ENCODE assay signal across 14 cellular contexts in the genomic region with DNA sequence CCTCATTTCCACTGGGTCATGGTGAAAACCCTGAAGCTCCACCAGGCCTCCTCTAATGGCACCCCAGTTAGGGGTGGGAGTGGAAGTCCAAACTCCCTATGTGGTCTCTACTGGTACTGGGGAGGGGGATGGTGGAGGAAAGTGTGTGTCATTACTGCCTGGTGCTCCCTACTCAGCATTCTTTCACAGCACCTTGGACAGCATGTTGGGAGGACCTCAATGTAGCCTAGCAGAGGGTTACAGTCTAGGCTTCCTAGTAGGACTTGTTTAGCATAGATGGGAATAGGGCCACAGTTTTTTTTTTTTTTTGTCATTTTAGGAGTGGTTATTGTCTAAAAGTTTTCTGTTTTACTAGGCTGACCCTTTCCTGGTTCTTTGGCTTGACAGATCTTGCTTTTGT. TPM values are rescaled to one million over a fixed set of nuclear protein-coding genes. Genes with fewer than 3 reads are reported as not detected.
DNase-seq lines count a peak whose midpoint lies in the region; ATAC-seq, FAIRE-seq and TF ChIP-seq lines count a peak whose summit lies in the region.
"Had no signal": no experiment of that assay in that cellular context is flagged by ENCODE, and none has a peak within 500 bp of the region (broad histone marks: within the 10 kb centered on the region; RNA-seq: fewer than 3 reads in every experiment).

No MANE protein-coding gene starts in this region.

- no peaks in the 10 kb centered on the region for H3K4me1 ChIP-seq in A549
- peaks cover 17% of the 10 kb centered on the region for H3K4me1 ChIP-seq in DND-41 (ENCODE audit: insufficient read depth, low read length)
- H3K4me1 ChIP-seq in mesenchymal stem cell (ENCODE audit: control insufficient read depth, insufficient read depth, low read depth, low read length) = no peaks in the 10 kb centered on the region
- no peaks in the 10 kb centered on the region for H3K4me1 ChIP-seq in heart right ventricle
- H3K4me1 ChIP-seq in transverse colon = no peaks in the 10 kb centered on the region
- H3K4me1 ChIP-seq: BLaER1 had no signal

- FAIRE-seq in A549 (lab: Jason Lieb, UNC) = no peak
- FAIRE-seq: GM12878 had no signal

- TF ChIP-seq EP300 in A549 (IDR thresholded peaks at IDR 0.05) (no peak), transverse colon (IDR thresholded peaks at IDR 0.05; ENCODE audit: low read depth) (no peak)

- H3K9ac ChIP-seq in DND-41 (ENCODE audit: low read depth, low read length) (no peak overlapping the region), mesenchymal stem cell (ENCODE audit: low read length) (no peak overlapping the region)
- H3K9ac ChIP-seq: BLaER1, KMS-11 had no signal

- TF ChIP-seq POLR2A in A549 (IDR thresholded peaks at IDR 0.05; ENCODE audit: low read length) (no peak), transverse colon (IDR thresholded peaks at IDR 0.05) (no peak)

- no peak overlapping the region for H2BK12ac ChIP-seq in mesenchymal stem cell (ENCODE audit: low read length in 2 of 2)

- no peak overlapping the region for H3K18ac ChIP-seq in mesenchymal stem cell (ENCODE audit: low read depth in 1 of 2, low read length in 2 of 2)

- intact Hi-C loops in heart right ventricle (cut with DNase I) (no loop called here), transverse colon (cut with DNase I; ENCODE audit: low total_unique reads) (no loop called here)

- ATAC-seq in A549 (no peak), DND-41 (ENCODE audit: insufficient read depth, low read depth) (peak; percentile 66; the same call in 2 of the 3 replicates), heart right ventricle (no peak)
- ATAC-seq in activated T-helper 17 cell treated with anti-CD3 and anti-CD28 coated beads, Interleukin-2, amount 50 U/mL, for 72 hours (replicated peaks) = peak; percentile 6
- ATAC-seq: GM12878 had no signal

- CTCF ChIA-PET in A549 (lab: Yijun Ruan, JAX) = interaction anchor here (1.5 kb wide), 1 partner anchor 33 kb away, joined by 3 read pairs; no protein-coding TSS in a partner anchor

- H2BK15ac ChIP-seq in mesenchymal stem cell (ENCODE audit: low read depth, poor library complexity, severe bottlenecking) = no peak overlapping the region

- no peak overlapping the region for H3K4me3 Mint-ChIP-seq in activated T-helper 17 cell treated with anti-CD3 and anti-CD28 coated beads, Interleukin-2, amount 50 U/mL, for 72 hours
- peak overlapping the region; percentile 41 to 67 (median 51) for H3K4me3 Mint-ChIP-seq in immature natural killer cell

- peaks cover 13% of the 10 kb centered on the region for H3K4me1 Mint-ChIP-seq in activated T-helper 17 cell treated with anti-CD3 and anti-CD28 coated beads, Interleukin-2, amount 50 U/mL, for 72 hours
- peaks cover 21 to 26% of the 10 kb centered on the region in 2 donors for H3K4me1 Mint-ChIP-seq in immature natural killer cell

- H3K27ac ChIP-seq in A549 = no peak overlapping the region
- peak overlapping the region; percentile 11; the same call in 1 of the 2 replicates for H3K27ac ChIP-seq in DND-41 (ENCODE audit: low read length)
- H3K27ac ChIP-seq in mesenchymal stem cell (ENCODE audit: low read length, poor library complexity, severe bottlenecking) = no peak overlapping the region
- no peak overlapping the region for H3K27ac ChIP-seq in heart right ventricle
- H3K27ac ChIP-seq in transverse colon = no peak overlapping the region
- H3K27ac ChIP-seq: BLaER1, KMS-11 had no signal

- H2AFZ ChIP-seq in DND-41 (ENCODE audit: low read depth, low read length) = no peak overlapping the region
- no peak overlapping the region for H2AFZ ChIP-seq in mesenchymal stem cell (ENCODE audit: low read depth, low read length)

- no peaks in the 10 kb centered on the region for H3K79me2 ChIP-seq in DND-41 (ENCODE audit: insufficient read depth, low read length)

- DNase-seq in A549 (ENCODE audit: low read depth in 1 of 2, low spot score in 1 of 2) = no peak
- no peak for DNase-seq in DND-41
- DNase-seq in immature natural killer cell = no peak
- DNase-seq in mesenchymal stem cell = no peak
- DNase-seq in heart right ventricle = no peak
- no peak for DNase-seq in transverse colon
- DNase-seq in amniotic stem cell (lab: John Stamatoyannopoulos, UW) = no peak
- DNase-seq: AML-193, DMS53, HCEC 1CT had no signal

- no peaks in the 10 kb centered on the region for H3K9me3 ChIP-seq in A549
- no peaks in the 10 kb centered on the region for H3K9me3 ChIP-seq in DND-41 (ENCODE audit: insufficient read depth, low read length, severe bottlenecking)
- no peaks in the 10 kb centered on the region for H3K9me3 ChIP-seq in mesenchymal stem cell (ENCODE audit: control insufficient read depth, low read length)
- H3K9me3 ChIP-seq in heart right ventricle = no peaks in the 10 kb centered on the region
- no peaks in the 10 kb centered on the region for H3K9me3 ChIP-seq in transverse colon
- H3K9me3 ChIP-seq: BLaER1 had no signal

- H3K27me3 Mint-ChIP-seq in activated T-helper 17 cell treated with anti-CD3 and anti-CD28 coated beads, Interleukin-2, amount 50 U/mL, for 72 hours = no peaks in the 10 kb centered on the region
- H3K27me3 Mint-ChIP-seq in immature natural killer cell (ENCODE audit: low read depth in 3 of 3) = peaks cover 0 to 5% (median 3%) of the 10 kb centered on the region in 3 donors

- no peaks in the 10 kb centered on the region for H4K20me1 ChIP-seq in DND-41 (ENCODE audit: insufficient read depth, low read length)
- H4K20me1 ChIP-seq: BLaER1 had no signal

- H4K8ac ChIP-seq in mesenchymal stem cell (ENCODE audit: low read length) = no peak overlapping the region

- no peak overlapping the region for H3K4ac ChIP-seq in mesenchymal stem cell (ENCODE audit: low read depth in 1 of 2, low read length in 2 of 2)

- in situ Hi-C loops in transverse colon (cut with MboI; ENCODE audit: low pct_ligation_motif_present in 1 of 4, low pct_unique_long_range_greater_than_20kb in 1 of 4, low sequenced_read_pairs in 3 of 4) = no loop called here

- no peak overlapping the region for H3K27ac Mint-ChIP-seq in activated T-helper 17 cell treated with anti-CD3 and anti-CD28 coated beads, Interleukin-2, amount 50 U/mL, for 72 hours
- peak overlapping the region in 2 of 6 donors; percentile 31 to 82 for H3K27ac Mint-ChIP-seq in immature natural killer cell

- no peak overlapping the region for H3K4me3 ChIP-seq in A549
- no peak overlapping the region for H3K4me3 ChIP-seq in DND-41 (ENCODE audit: low read depth in 1 of 2, low read length in 2 of 2)
- no peak overlapping the region for H3K4me3 ChIP-seq in mesenchymal stem cell (ENCODE audit: insufficient read depth in 1 of 2, low read depth in 1 of 2, low read length in 2 of 2)
- no peak overlapping the region for H3K4me3 ChIP-seq in heart right ventricle
- H3K4me3 ChIP-seq in transverse colon = no peak overlapping the region
- H3K4me3 ChIP-seq: BLaER1, GM12878 had no signal

- no peaks in the 10 kb centered on the region for H3K9me3 Mint-ChIP-seq in activated T-helper 17 cell treated with anti-CD3 and anti-CD28 coated beads, Interleukin-2, amount 50 U/mL, for 72 hours
- no peaks in the 10 kb centered on the region for H3K9me3 Mint-ChIP-seq in immature natural killer cell

- H4K91ac ChIP-seq in mesenchymal stem cell (ENCODE audit: low read length) = no peak overlapping the region

- H2BK5ac ChIP-seq in mesenchymal stem cell (ENCODE audit: low read depth, low read length, poor library complexity, severe bottlenecking) = no peak overlapping the region

- no peak overlapping the region for H2AK5ac ChIP-seq in mesenchymal stem cell (ENCODE audit: low read length, severe bottlenecking)

- POLR2A ChIA-PET in A549 (lab: Yijun Ruan, JAX) = no interaction called here

- no peaks in the 10 kb centered on the region for H3K79me1 ChIP-seq in mesenchymal stem cell (replicated peaks; ENCODE audit: low read length, poor library complexity, severe bottlenecking)

- H2BK120ac ChIP-seq in mesenchymal stem cell (ENCODE audit: low read depth, low read length) = no peak overlapping the region

- no peak overlapping the region for H3K4me2 ChIP-seq in A549
- no peak overlapping the region for H3K4me2 ChIP-seq in DND-41 (ENCODE audit: insufficient read depth, low read length)
- H3K4me2 ChIP-seq in mesenchymal stem cell (ENCODE audit: low read length, poor library complexity, severe bottlenecking) = no peak overlapping the region
- H3K4me2 ChIP-seq: BLaER1, KMS-11 had no signal

- H3K36me3 ChIP-seq in DND-41 (ENCODE audit: insufficient read depth, low read length) (no peaks in the 10 kb centered on the region), mesenchymal stem cell (ENCODE audit: control insufficient read depth in 1 of 2, insufficient read depth in 2 of 2, low read depth in 1 of 2, low read length in 2 of 2) (no peaks in the 10 kb centered on the region), heart right ventricle (no peaks in the 10 kb centered on the region), transverse colon (no peaks in the 10 kb centered on the region)
- H3K36me3 ChIP-seq: BLaER1 had no signal

- H3K23ac ChIP-seq in mesenchymal stem cell (ENCODE audit: low read length in 2 of 2) = no peak overlapping the region

- TF ChIP-seq RAD21 in A549 (conservative IDR thresholded peaks at IDR 0.05 in 1 of 2, IDR thresholded peaks at IDR 0.05 in 1 of 2) = no peak

- no peaks in the 10 kb centered on the region for H3K27me3 ChIP-seq in DND-41 (ENCODE audit: insufficient read depth, low read length, poor library complexity)
- no peaks in the 10 kb centered on the region for H3K27me3 ChIP-seq in mesenchymal stem cell (ENCODE audit: control insufficient read depth in 1 of 2, insufficient read depth in 1 of 2, low read length in 2 of 2)
- no peaks in the 10 kb centered on the region for H3K27me3 ChIP-seq in heart right ventricle
- H3K27me3 ChIP-seq in transverse colon = no peaks in the 10 kb centered on the region
- H3K27me3 ChIP-seq: BLaER1 had no signal

- no peak overlapping the region for H3K14ac ChIP-seq in mesenchymal stem cell (ENCODE audit: low read length in 2 of 2)

- no peak for TF ChIP-seq CTCF in A549 (IDR thresholded peaks at IDR 0.05)
- TF ChIP-seq CTCF in DND-41 (IDR thresholded peaks at IDR 0.05; ENCODE audit: borderline replicate concordance, extremely low read depth, low read length, poor library complexity, severe bottlenecking) = no peak
- no peak for TF ChIP-seq CTCF in heart right ventricle (IDR thresholded peaks at IDR 0.05)
- no peak for TF ChIP-seq CTCF in transverse colon (IDR thresholded peaks at IDR 0.05)

- no peaks in the 10 kb centered on the region for H3K36me3 Mint-ChIP-seq in activated T-helper 17 cell treated with anti-CD3 and anti-CD28 coated beads, Interleukin-2, amount 50 U/mL, for 72 hours (ENCODE audit: low read depth)
- H3K36me3 Mint-ChIP-seq in immature natural killer cell = no peaks in the 10 kb centered on the region

RNA-seq across cellular contexts. Expression of gene GLCCI1, which starts 34.5 kb away (rescaled TPM):
- polyA plus RNA-seq in A549 (2011; rRNA removed) = 2.6 and 2.8 TPM in 2 replicates
- polyA plus RNA-seq in A549 (2012; cell fraction: cytosol; rRNA removed) = 0.83 and 1.1 TPM in 2 replicates
- 0.78 and 0.88 TPM in 2 replicates for polyA plus RNA-seq in A549 (2012; cell fraction: nucleus; rRNA removed)
- polyA plus RNA-seq in A549 (2017; fragmentation: RNase III; extraction: RNeasy Plus Mini Kit Qiagen cat#74134 plus additional on column Dnase treatment) = 0.97 to 2.3 TPM (median 1.2 TPM) in 3 replicates
- 3.8 and 4.9 TPM in 2 replicates for polyA minus RNA-seq in A549 (2011; rRNA and poly(A)+ RNA removed)
- 10 to 100 TPM; 22.3 to 29.1 TPM for total RNA-seq in activated T-helper 17 cell treated with anti-CD3 and anti-CD28 coated beads, Interleukin-2, amount 50 U/mL, for 72 hours
- polyA plus RNA-seq in immature natural killer cell = 10 to 100 TPM; 13.8 to 33.2 (median 18.0) TPM
- 13.5 TPM for polyA plus RNA-seq in mesenchymal stem cell (2013, experiment 1 of 2)
- polyA plus RNA-seq in mesenchymal stem cell (2013, experiment 2 of 2) = 15.6 TPM
- 10 to 100 TPM in 2 of 10 donors, 1 to 10 TPM in 8; 3.6 to 13.0 (median 7.6) TPM for total RNA-seq in heart right ventricle
- polyA plus RNA-seq in heart right ventricle = 1 to 10 TPM in 1 of 2 donors, under 1 TPM in 1; 0.75 to 3.3 TPM
- 10 to 100 TPM in 2 of 4 donors, 1 to 10 TPM in 2; 1.9 to 15.7 (median 11.8) TPM for total RNA-seq in transverse colon

Comparison
In these comparisons a context has a peak if more than half of its experiments do, and no peak if none do; other contexts are left out.
1. ATAC-seq: peak in DND-41 (single experiment) and activated T-helper 17 cell treated with anti-CD3 and anti-CD28 coated beads, Interleukin-2, amount 50 U/mL, for 72 hours (single experiment); none in A549 (0 of 2) and heart right ventricle (0 of 8).